ENCODE assay signal across 14 cellular contexts in the genomic region with DNA sequence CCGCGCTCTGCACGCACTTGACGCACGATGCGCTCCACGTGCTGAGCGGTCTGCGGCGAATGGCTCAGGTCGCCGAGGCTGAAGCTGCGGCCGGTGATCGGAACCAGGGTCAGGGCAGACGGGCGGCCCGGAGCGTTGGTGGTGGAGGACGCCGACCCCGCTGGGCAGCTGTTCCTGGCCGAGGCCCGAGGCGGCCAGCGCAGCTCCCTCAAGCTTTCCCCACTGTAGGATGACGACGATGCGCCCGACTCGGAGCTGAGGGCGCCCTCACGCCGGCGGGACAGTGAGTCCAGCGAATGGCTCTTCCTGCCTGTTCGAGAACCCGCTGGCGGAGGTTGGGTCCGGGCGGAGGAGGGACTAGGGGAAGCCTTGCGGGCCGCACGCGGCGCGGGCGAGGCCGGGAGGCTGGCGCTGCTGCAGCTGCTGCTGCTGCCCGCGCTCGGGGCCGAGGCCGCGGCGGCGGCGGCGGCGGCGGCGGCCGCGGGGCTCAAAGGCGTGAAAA. TPM values are rescaled to one million over a fixed set of nuclear protein-coding genes. Genes with fewer than 3 reads are reported as not detected.
DNase-seq lines count a peak whose midpoint lies in the region; ATAC-seq and TF ChIP-seq lines count a peak whose summit lies in the region.
"Had no signal": no experiment of that assay in that cellular context is flagged by ENCODE, and none has a peak within 500 bp of the region (broad histone marks: within the 10 kb centered on the region; RNA-seq: fewer than 3 reads in every experiment).

No MANE protein-coding gene starts in this region.

- no peak for DNase-seq in left ventricle myocardium inferior
- no peak for DNase-seq in cardiac septum (ENCODE audit: low spot score)
- DNase-seq in activated naive CD8-positive, alpha-beta T cell treated with anti-CD3 and anti-CD28 coated beads for 36 hours, result no peak
- peak; percentile 81 for DNase-seq in osteoblast (ENCODE audit: insufficient read length, low spot score, missing footprints)
- DNase-seq in vagina (ENCODE audit: extremely low spot score in 2 of 2), result no peak
- DNase-seq in colonic mucosa, result no peak
- no peak for DNase-seq in mesenteric fat pad (ENCODE audit: low spot score)
- DNase-seq: CD4-positive, alpha-beta memory T cell; NCI-H2081 treated with DMSO at 0.1 percent for 48 hours; retina; RPMI8226 had no signal

- intact Hi-C loops in left ventricle myocardium inferior (cut with micrococcal nuclease) (no loop called here), cardiac septum (cut with DNase I) (no loop called here), vagina (cut with DNase I) (loop anchor here (10.0 kb wide), 1 partner anchor 1012 kb away; no protein-coding TSS in a partner anchor), colonic mucosa (cut with DNase I) (no loop called here)

- H3K27ac ChIP-seq in left ventricle myocardium inferior (replicated peaks), result no peak overlapping the region
- no peak overlapping the region for H3K27ac ChIP-seq in osteoblast (ENCODE audit: low read depth, low read length)
- no peak overlapping the region for H3K27ac ChIP-seq in vagina
- no peak overlapping the region for H3K27ac ChIP-seq in colonic mucosa
- H3K27ac ChIP-seq: left lung had no signal

- H3K9ac ChIP-seq in colonic mucosa (ENCODE audit: low read depth in 2 of 2, low read length in 2 of 2), result no peak overlapping the region

- H3K79me2 ChIP-seq in osteoblast (ENCODE audit: insufficient read depth, low read length), result no peaks in the 10 kb centered on the region

- TF ChIP-seq POLR2A in vagina (IDR thresholded peaks at IDR 0.05), result no peak

- ATAC-seq in GM19023 (IDR thresholded peaks at IDR 0.05; ENCODE audit: unreplicated experiment), result no peak
- ATAC-seq: activated CD4-positive, CD25-positive, alpha-beta regulatory T cell treated with anti-CD3 and anti-CD28 coated beads, Interleukin-2, amount 50 U/mL, for 24 hours had no signal

- H3K27me3 Mint-ChIP-seq in activated naive CD8-positive, alpha-beta T cell treated with anti-CD3 and anti-CD28 coated beads for 36 hours, result peaks cover 83% of the 10 kb centered on the region

- H3K27me3 ChIP-seq in left ventricle myocardium inferior (ENCODE audit: low read depth) (peaks cover 100% of the 10 kb centered on the region), osteoblast (ENCODE audit: insufficient read depth, low read length) (peaks cover 86% of the 10 kb centered on the region), vagina (no peaks in the 10 kb centered on the region), colonic mucosa (peaks cover 57% of the 10 kb centered on the region)

- peak overlapping the region; percentile 25 for H3K4me3 Mint-ChIP-seq in activated naive CD8-positive, alpha-beta T cell treated with anti-CD3 and anti-CD28 coated beads for 36 hours

- no peaks in the 10 kb centered on the region for H3K9me3 ChIP-seq in left ventricle myocardium inferior (replicated peaks)
- H3K9me3 ChIP-seq in osteoblast (ENCODE audit: low read depth, low read length), result no peaks in the 10 kb centered on the region
- no peaks in the 10 kb centered on the region for H3K9me3 ChIP-seq in vagina
- no peaks in the 10 kb centered on the region for H3K9me3 ChIP-seq in colonic mucosa
- H3K9me3 ChIP-seq: left lung had no signal

- H3K4me3 ChIP-seq in left ventricle myocardium inferior (peak overlapping the region; percentile 66), osteoblast (ENCODE audit: insufficient read depth, low read length) (no peak overlapping the region), vagina (peak overlapping the region; percentile 28 to 53), colonic mucosa (no peak overlapping the region)

- H4K20me1 ChIP-seq in osteoblast (ENCODE audit: insufficient read depth, low read length), result peaks cover 2% of the 10 kb centered on the region

- no peaks in the 10 kb centered on the region for H3K9me3 Mint-ChIP-seq in activated naive CD8-positive, alpha-beta T cell treated with anti-CD3 and anti-CD28 coated beads for 36 hours

- peaks cover 9% of the 10 kb centered on the region for H3K4me1 Mint-ChIP-seq in activated naive CD8-positive, alpha-beta T cell treated with anti-CD3 and anti-CD28 coated beads for 36 hours

- no peaks in the 10 kb centered on the region for H3K36me3 Mint-ChIP-seq in activated naive CD8-positive, alpha-beta T cell treated with anti-CD3 and anti-CD28 coated beads for 36 hours

- no peak overlapping the region for H2AFZ ChIP-seq in osteoblast (ENCODE audit: low read length)

- H3K4me2 ChIP-seq in osteoblast (ENCODE audit: insufficient read depth, low read length), result no peak overlapping the region

- no peak for TF ChIP-seq CTCF in left ventricle myocardium inferior (IDR thresholded peaks at IDR 0.05; ENCODE audit: borderline replicate concordance)
- no peak for TF ChIP-seq CTCF in osteoblast (IDR thresholded peaks at IDR 0.05; ENCODE audit: extremely low read depth, low read depth, low read length)
- no peak for TF ChIP-seq CTCF in vagina (IDR thresholded peaks at IDR 0.05)
- TF ChIP-seq CTCF in colonic mucosa (IDR thresholded peaks at IDR 0.05), result no peak

- H3K4me1 ChIP-seq in left ventricle myocardium inferior, result peaks cover 36% of the 10 kb centered on the region
- H3K4me1 ChIP-seq in osteoblast (ENCODE audit: insufficient read depth, low read length), result no peaks in the 10 kb centered on the region
- H3K4me1 ChIP-seq in vagina, result peaks cover 27% of the 10 kb centered on the region
- H3K4me1 ChIP-seq in colonic mucosa, result peaks cover 7% of the 10 kb centered on the region

- no peak overlapping the region for H3K27ac Mint-ChIP-seq in activated naive CD8-positive, alpha-beta T cell treated with anti-CD3 and anti-CD28 coated beads for 36 hours

- no peaks in the 10 kb centered on the region for H3K36me3 ChIP-seq in left ventricle myocardium inferior
- H3K36me3 ChIP-seq in osteoblast (ENCODE audit: insufficient read depth, low read length), result no peaks in the 10 kb centered on the region
- H3K36me3 ChIP-seq in vagina, result no peaks in the 10 kb centered on the region
- H3K36me3 ChIP-seq in colonic mucosa, result no peaks in the 10 kb centered on the region
- H3K36me3 ChIP-seq: left lung had no signal

RNA-seq across cellular contexts. Expression of a gene that starts 2.0 kb away (rescaled TPM):
- total RNA-seq in left ventricle myocardium inferior (not detected), cardiac septum (not detected), osteoblast (not detected in 2 replicates), vagina (not detected), colonic mucosa (not detected), mesenteric fat pad (not detected)
- not detected for total RNA-seq in activated naive CD8-positive, alpha-beta T cell treated with anti-CD3 and anti-CD28 coated beads for 36 hours
- total RNA-seq: CD4-positive, alpha-beta memory T cell; left lung had no signal

RNA-seq across cellular contexts. Expression of a gene that starts 38.7 kb away (rescaled TPM):
- total RNA-seq in left ventricle myocardium inferior (23.9 TPM), cardiac septum (26.9 TPM), osteoblast (17.1 and 17.7 TPM in 2 replicates), vagina (36.6 TPM), colonic mucosa (10 to 100 TPM; 27.3 to 70.3 TPM), mesenteric fat pad (48.0 TPM)
- total RNA-seq in activated naive CD8-positive, alpha-beta T cell treated with anti-CD3 and anti-CD28 coated beads for 36 hours, result 10 to 100 TPM; 26.3 TPM

Comparison
In these comparisons a context has a peak if more than half of its experiments do, and no peak if none do; other contexts are left out.
1. H3K4me3 ChIP-seq: peak in left ventricle myocardium inferior (single experiment) and vagina (2 of 2); none in osteoblast (single experiment) and colonic mucosa (single experiment).